ENCODE assay signal across 15 cellular contexts in genomic region chr2:152499411-152499810, GRCh38.
DNase-seq lines count a peak whose midpoint lies in the region; ATAC-seq and TF ChIP-seq lines count a peak whose summit lies in the region.
"Had no signal": no experiment of that assay in that cellular context is flagged by ENCODE, and none has a peak within 500 bp of the region (broad histone marks: within the 10 kb centered on the region; RNA-seq: fewer than 3 reads in every experiment).

No MANE protein-coding gene starts in this region.

- BruUV-seq in Panc1 (replicated peaks; lab: Mats Ljungman, UMichigan), result no TSS peak

- no peaks in the 10 kb centered on the region for H3K27me3 ChIP-seq in Panc1 (ENCODE audit: control insufficient read depth, insufficient read depth, low read length)

- no peaks in the 10 kb centered on the region for H3K27me3 Mint-ChIP-seq in progenitor cell of endocrine pancreas

- H3K36me3 ChIP-seq in Panc1 (ENCODE audit: control insufficient read depth, insufficient read depth, low read length), result no peaks in the 10 kb centered on the region

- POLR2A ChIA-PET in Panc1 (lab: Charles Lee), result no interaction called here

- H3K4me3 Mint-ChIP-seq in progenitor cell of endocrine pancreas (ENCODE audit: low read depth), result no peak overlapping the region
- H3K4me3 Mint-ChIP-seq: activated naive CD8-positive, alpha-beta T cell; endodermal cell; GM23338; stimulated activated naive CD8-positive, alpha-beta T cell treated with anti-CD3 and anti-CD28 coated beads, Interleukin-15, Interleukin-2, amounts not matched to agents 100 ng/mL and 50 ng/mL, for 24 hours; T-helper 1 cell treated with Interleukin-12 subunit alpha and Interleukin-12 subunit beta and Interleukin-4 antibody, amounts not matched to agents 30 μg/mL and 1 μg/mL, for 36 hours had no signal

- H3K36me3 Mint-ChIP-seq in progenitor cell of endocrine pancreas (ENCODE audit: insufficient read depth), result peaks cover 28% of the 10 kb centered on the region
- H3K36me3 Mint-ChIP-seq: activated naive CD8-positive, alpha-beta T cell had no signal

- CTCF ChIA-PET in Panc1 (lab: Charles Lee), result no interaction called here

- H3K27ac ChIP-seq in Panc1 (ENCODE audit: low read length), result peak overlapping the region; percentile 78

- H3K4me3 ChIP-seq in Panc1 (ENCODE audit: low read depth in 2 of 2, low read length in 2 of 2) (no peak overlapping the region), fibroblast of villous mesenchyme (ENCODE audit: low read depth, low read length) (no peak overlapping the region)
- H3K4me3 ChIP-seq: GM23338 had no signal

- H3K4me1 ChIP-seq in Panc1 (ENCODE audit: control insufficient read depth, insufficient read depth, low read length), result peaks cover 54% of the 10 kb centered on the region

- H3K27ac Mint-ChIP-seq in progenitor cell of endocrine pancreas, result peak overlapping the region; percentile 25
- H3K27ac Mint-ChIP-seq: activated naive CD8-positive, alpha-beta T cell; endodermal cell; GM23338; stimulated activated naive CD8-positive, alpha-beta T cell treated with anti-CD3 and anti-CD28 coated beads, Interleukin-15, Interleukin-2, amounts not matched to agents 100 ng/mL and 50 ng/mL, for 24 hours; T-helper 1 cell treated with Interleukin-12 subunit alpha and Interleukin-12 subunit beta and Interleukin-4 antibody, amounts not matched to agents 30 μg/mL and 1 μg/mL, for 36 hours had no signal

- H3K9me3 ChIP-seq in Panc1 (ENCODE audit: control insufficient read depth, insufficient read depth, low read depth, low read length), result peaks cover 3% of the 10 kb centered on the region; the same call in 1 of the 2 replicates

- peak; percentile 30 for DNase-seq in Ammon's horn (ENCODE audit: low spot score)
- no peak for DNase-seq in Panc1 (ENCODE audit: low read depth, low spot score)
- peak; percentile 31 for DNase-seq in fibroblast of villous mesenchyme (ENCODE audit: low read depth)
- DNase-seq in progenitor cell of endocrine pancreas (ENCODE audit: low spot score, unreplicated experiment), result no peak
- DNase-seq in mesenteric fat pad (ENCODE audit: low spot score), result no peak
- no peak for DNase-seq in dedifferentiated amniotic fluid mesenchymal stem cell (ENCODE audit: extremely low spot score)
- no peak for DNase-seq in islet precursor cell
- DNase-seq: AML-193, endodermal cell, NCI-H1417 had no signal

- ATAC-seq in Panc1, result peak; percentile 43; the same call in 1 of the 2 replicates
- ATAC-seq in HG03280 (IDR thresholded peaks at IDR 0.05; ENCODE audit: unreplicated experiment), result no peak
- ATAC-seq: GM23338 had no signal

- peaks cover 17% of the 10 kb centered on the region for H3K4me1 Mint-ChIP-seq in progenitor cell of endocrine pancreas (ENCODE audit: low read depth)

- TF ChIP-seq CTCF in Panc1 (IDR thresholded peaks at IDR 0.05), result no peak
- TF ChIP-seq CTCF in fibroblast of villous mesenchyme (IDR thresholded peaks at IDR 0.05; ENCODE audit: insufficient read depth, low read depth, low read length), result no peak
- no peak for TF ChIP-seq CTCF in progenitor cell of endocrine pancreas (IDR thresholded peaks at IDR 0.05; ENCODE audit: unreplicated experiment)

- in situ Hi-C loops in Panc1 (cut with HindIII; ENCODE audit: low pct_unique_long_range_greater_than_20kb, low sequenced_read_pairs), result no loop called here

- intact Hi-C loops in Panc1 (cut with micrococcal nuclease; ENCODE audit: unreplicated experiment), result no loop called here

- H3K9me3 Mint-ChIP-seq in progenitor cell of endocrine pancreas (ENCODE audit: low read depth), result peaks cover 31% of the 10 kb centered on the region
- H3K9me3 Mint-ChIP-seq: T-helper 1 cell treated with Interleukin-12 subunit alpha and Interleukin-12 subunit beta and Interleukin-4 antibody, amounts not matched to agents 30 μg/mL and 1 μg/mL, for 36 hours had no signal

Comparison
In these comparisons a context has a peak if more than half of its experiments do, and no peak if none do; other contexts are left out.
1. DNase-seq: peak in Ammon's horn (single experiment) and fibroblast of villous mesenchyme (single experiment); none in Panc1 (single experiment), progenitor cell of endocrine pancreas (single experiment), mesenteric fat pad (single experiment), dedifferentiated amniotic fluid mesenchymal stem cell (single experiment) and islet precursor cell (single experiment).